ENCODE assay signal across 12 cellular contexts in genomic region chr7:154750353-154750801, GRCh38.
A peak's percentile ranks its signal among the peaks of the same experiment; 100 is the strongest.
DNase-seq lines count a peak whose midpoint lies in the region; ATAC-seq and TF ChIP-seq lines count a peak whose summit lies in the region.
"Had no signal": no experiment of that assay in that cellular context is flagged by ENCODE, and none has a peak within 500 bp of the region (broad histone marks: within the 10 kb centered on the region; RNA-seq: fewer than 3 reads in every experiment).

No MANE protein-coding gene starts in this region.

- TF ChIP-seq CTCF in heart right ventricle (IDR thresholded peaks at IDR 0.05) = no peak

- intact Hi-C loops in cardiac septum (cut with DNase I) (no loop called here), heart right ventricle (cut with DNase I) (no loop called here)

- no peak overlapping the region for H3K27ac ChIP-seq in heart right ventricle
- H3K27ac ChIP-seq: 22Rv1 had no signal

- peak; percentile 54 for DNase-seq in cardiac septum (ENCODE audit: low spot score)
- no peak for DNase-seq in heart right ventricle
- DNase-seq in islet precursor cell = peak; percentile 38
- DNase-seq in putamen (ENCODE audit: low spot score) = peak; percentile 39
- DNase-seq in DMS79 (lab: John Stamatoyannopoulos, UW) = no peak
- no peak for DNase-seq in cerebellar nuclear complex (lab: John Stamatoyannopoulos, UW)
- DNase-seq: Caco-2; CD8-positive, alpha-beta T cell; GF-D8 had no signal

- peaks cover 0 to 4% (median 0%) of the 10 kb centered on the region in 11 donors for H3K9me3 ChIP-seq in heart right ventricle
- H3K9me3 ChIP-seq: Caco-2 had no signal

- peaks cover 0 to 18% (median 3%) of the 10 kb centered on the region in 7 donors for H3K27me3 ChIP-seq in heart right ventricle

- 82 to 88% methylated on average over 25 to 27 of the region's 27 CpGs for WGBS in heart right ventricle, 2 donors

- ATAC-seq in heart right ventricle = no peak
- no peak for ATAC-seq in HG02571 (IDR thresholded peaks at IDR 0.05; ENCODE audit: unreplicated experiment)
- ATAC-seq: CD8-positive, alpha-beta T cell; HepG2 had no signal

- H3K4me1 ChIP-seq in heart right ventricle = no peaks in the 10 kb centered on the region
- H3K4me1 ChIP-seq: Caco-2 had no signal

- H3K36me3 ChIP-seq in heart right ventricle = no peaks in the 10 kb centered on the region

- no peak overlapping the region for H3K4me3 ChIP-seq in heart right ventricle

Comparison
In these comparisons a context has a peak if more than half of its experiments do, and no peak if none do; other contexts are left out.
1. DNase-seq: peak in cardiac septum (single experiment), islet precursor cell (single experiment) and putamen (single experiment); none in heart right ventricle (0 of 2), DMS79 (single experiment) and cerebellar nuclear complex (0 of 2).